Comparison of ENCODE assay signal across 1 cellular context in genomic region chr4:126762651-126763247, GRCh38.
TF ChIP-seq lines count a peak whose summit lies in the region.

No MANE protein-coding gene starts in this region.

TF ChIP-seq in HCT116, 20 proteins besides CTCF, POLR2A, EP300 and RAD21 (continued from another document):
- TF ChIP-seq MAX (IDR thresholded peaks at IDR 0.05) (no peak), CEBPB (IDR thresholded peaks at IDR 0.05; ENCODE audit: low read depth) (no peak), YY1 (IDR thresholded peaks at IDR 0.05; ENCODE audit: extremely low read depth, insufficient replicate concordance, low read depth, low read length) (no peak), ELF1 (IDR thresholded peaks at IDR 0.05; ENCODE audit: borderline replicate concordance, low read depth) (no peak), SRF (IDR thresholded peaks at IDR 0.05; ENCODE audit: low read depth) (no peak)
